ENCODE assay signal across 26 cellular contexts in genomic region chr12:8513203-8513602, GRCh38. TPM values are rescaled to one million over a fixed set of nuclear protein-coding genes. Genes with fewer than 3 reads are reported as not detected.
"Had no signal": no experiment of that assay in that cellular context is flagged by ENCODE, and none has a peak within 500 bp of the region (broad histone marks: within the 10 kb centered on the region; RNA-seq: fewer than 3 reads in every experiment).

Gene CLEC4D, plus strand, starts transcription at chr12:8513503. Its CDS starts 230 bp downstream, at chr12:8513733.

- H3K36me3 ChIP-seq: breast epithelium, colonic mucosa, esophagus muscularis mucosa, gastrocnemius medialis, lower lobe of right lung, ovary, prostate gland, thoracic aorta had no signal

- H3K4me1 ChIP-seq: breast epithelium, colonic mucosa, esophagus muscularis mucosa, gastrocnemius medialis, lower lobe of right lung, prostate gland had no signal

- H3K36me3 Mint-ChIP-seq: activated naive CD8-positive, alpha-beta T cell treated with anti-CD3 and anti-CD28 coated beads, Interleukin-2, amount 10 ng/mL, durations not matched to agents 7 days and 5 days; naive B cell; type B pancreatic cell had no signal

- H3K9me3 ChIP-seq: breast epithelium, colonic mucosa, esophagus muscularis mucosa, gastrocnemius medialis, lower lobe of right lung, ovary, prostate gland, thoracic aorta had no signal

- DNase-seq: activated CD4-positive, alpha-beta T cell treated with anti-CD3 and anti-CD28 coated beads for 4 hours; activated CD4-positive, alpha-beta T cell treated with anti-CD3 and anti-CD28 coated beads, Interleukin-2, amount 50 U/mL, for 48 hours; activated CD4-positive, CD25-positive, alpha-beta regulatory T cell; activated CD8-positive, alpha-beta memory T cell treated with anti-CD3 and anti-CD28 coated beads, Interleukin-2, amount 50 U/mL, for 48 hours; activated naive CD4-positive, alpha-beta T cell treated with anti-CD3 and anti-CD28 coated beads for 36 hours; activated naive CD8-positive, alpha-beta T cell treated with anti-CD3 and anti-CD28 coated beads, Interleukin-2, amount 10 ng/mL, durations not matched to agents 7 days and 5 days; activated T-cell treated with anti-CD3 and anti-CD28 coated beads, Interleukin-2, amount 50 U/mL, for 48 hours; amniotic stem cell; colonic mucosa; gastrocnemius medialis; lower lobe of right lung; mesendoderm; naive B cell; ovary; stimulated activated CD4-positive, alpha-beta T cell treated with anti-CD3 and anti-CD28 coated beads, Interleukin-4, amount 100 ng/mL, for 24 hours; stimulated activated naive CD4-positive, alpha-beta T cell treated with Interleukin-2 at 50 U/mL for 16 hours; T1000 had no signal

- ATAC-seq: gastrocnemius medialis, lower lobe of right lung had no signal

- H3K9me3 Mint-ChIP-seq: activated naive CD4-positive, alpha-beta T cell treated with anti-CD3 and anti-CD28 coated beads for 36 hours; activated naive CD8-positive, alpha-beta T cell treated with anti-CD3 and anti-CD28 coated beads, Interleukin-2, amount 10 ng/mL, durations not matched to agents 7 days and 5 days; neural crest cell; T-helper 1 cell treated with Interleukin-12 subunit alpha and Interleukin-12 subunit beta and Interleukin-4 antibody, amounts not matched to agents 30 μg/mL and 1 μg/mL, for 36 hours; type B pancreatic cell had no signal

- H3K4me1 Mint-ChIP-seq: neural crest cell had no signal

- H3K27ac Mint-ChIP-seq: activated naive CD4-positive, alpha-beta T cell treated with anti-CD3 and anti-CD28 coated beads for 36 hours; activated naive CD8-positive, alpha-beta T cell treated with anti-CD3 and anti-CD28 coated beads, Interleukin-2, amount 10 ng/mL, durations not matched to agents 7 days and 5 days; naive B cell; T-helper 1 cell treated with Interleukin-12 subunit alpha and Interleukin-12 subunit beta and Interleukin-4 antibody, amounts not matched to agents 30 μg/mL and 1 μg/mL, for 36 hours; type B pancreatic cell had no signal

- H3K4me3 Mint-ChIP-seq: activated naive CD4-positive, alpha-beta T cell treated with anti-CD3 and anti-CD28 coated beads for 36 hours; activated naive CD8-positive, alpha-beta T cell treated with anti-CD3 and anti-CD28 coated beads, Interleukin-2, amount 10 ng/mL, durations not matched to agents 7 days and 5 days; naive B cell; neural crest cell; T-helper 1 cell treated with Interleukin-12 subunit alpha and Interleukin-12 subunit beta and Interleukin-4 antibody, amounts not matched to agents 30 μg/mL and 1 μg/mL, for 36 hours; type B pancreatic cell had no signal

- H3K27me3 ChIP-seq: colonic mucosa, gastrocnemius medialis, ovary had no signal

- H3K4me3 ChIP-seq: breast epithelium, colonic mucosa, esophagus muscularis mucosa, gastrocnemius medialis, lower lobe of right lung, ovary, prostate gland, thoracic aorta had no signal

- H3K27ac ChIP-seq: breast epithelium, colonic mucosa, esophagus muscularis mucosa, gastrocnemius medialis, lower lobe of right lung, ovary, prostate gland, thoracic aorta had no signal

RNA-seq across cellular contexts. Expression of gene CLEC4D, which starts in this region (rescaled TPM):
- total RNA-seq: activated CD8-positive, alpha-beta memory T cell treated with anti-CD3 and anti-CD28 coated beads for 36 hours; activated naive CD4-positive, alpha-beta T cell treated with anti-CD3 and anti-CD28 coated beads for 36 hours; activated naive CD8-positive, alpha-beta T cell treated with anti-CD3 and anti-CD28 coated beads, Interleukin-2, amount 10 ng/mL, durations not matched to agents 7 days and 5 days; mucosa of gallbladder; neural crest cell had no signal
